18 cellular contexts compared by ENCODE assay signal in the genomic region with DNA sequence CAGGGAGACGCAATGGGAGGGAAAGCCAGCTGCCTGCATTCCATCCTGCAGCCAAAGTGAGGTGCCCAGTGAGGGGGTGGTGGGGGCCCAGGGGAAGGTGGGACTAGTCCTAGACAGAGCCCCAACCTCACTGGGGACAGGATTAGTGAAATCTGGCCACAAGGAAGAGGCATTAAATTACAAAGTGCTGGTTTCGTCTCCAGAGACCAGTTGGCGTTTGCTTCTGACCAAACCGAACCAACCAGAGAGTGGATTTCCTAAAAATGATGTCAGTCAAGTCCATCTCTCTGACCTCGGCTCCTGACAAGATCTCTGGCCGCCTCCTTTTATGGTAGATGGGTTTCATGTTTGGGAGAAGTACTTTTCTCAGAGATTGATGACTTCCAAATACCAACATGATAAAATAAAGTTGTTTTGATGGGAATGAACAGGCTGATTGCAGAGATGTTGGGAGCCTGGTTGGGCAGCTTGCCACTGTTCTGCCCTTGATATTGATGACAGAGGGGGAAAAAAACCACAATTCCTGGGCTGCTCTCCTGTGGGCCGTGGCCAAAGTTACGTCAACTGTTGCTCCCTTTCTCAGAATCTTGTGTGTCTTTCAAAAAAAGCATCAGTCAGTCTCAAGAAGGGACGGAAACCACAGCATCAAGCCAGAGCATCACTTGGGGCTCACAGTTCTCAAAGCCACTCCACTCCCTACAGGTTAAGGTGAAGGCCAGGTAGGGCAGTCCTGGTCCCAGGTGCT. TPM values are rescaled to one million over a fixed set of nuclear protein-coding genes. Genes with fewer than 3 reads are reported as not detected.
DNase-seq lines count a peak whose midpoint lies in the region; ATAC-seq and TF ChIP-seq lines count a peak whose summit lies in the region.
"Had no signal": no experiment of that assay in that cellular context is flagged by ENCODE, and none has a peak within 500 bp of the region (broad histone marks: within the 10 kb centered on the region; RNA-seq: fewer than 3 reads in every experiment).

No MANE protein-coding gene starts in this region.

- intact Hi-C loops in testis (cut with DNase I; ENCODE audit: low total_unique reads) = no loop called here

- 69% methylated on average over 9 of the region's 9 CpGs for whole genome bisulfite sequencing in SK-N-SH (ENCODE audit: low lambda C conversion rate)
- 87 to 89% methylated on average over 9 of the region's 9 CpGs for WGBS in testis, 2 donors

- H3K27me3 Mint-ChIP-seq in GM23338 (ENCODE audit: insufficient read depth, low read depth, poor library complexity) = peaks cover 10% of the 10 kb centered on the region

- no peak overlapping the region for H3K27ac Mint-ChIP-seq in GM23338
- H3K27ac Mint-ChIP-seq: activated T-helper 2 cell treated with anti-CD3 and anti-CD28 coated beads, Interferon-gamma antibody, Interleukin-2, Interleukin-4, amounts not matched to agents 10 μg/mL and 5 μg/mL and 100 μg/mL, durations not matched to agents 14 hours and 24 hours and 36 hours had no signal

- H3K9me3 ChIP-seq in SK-N-SH = no peaks in the 10 kb centered on the region
- no peaks in the 10 kb centered on the region for H3K9me3 ChIP-seq in testis
- H3K9me3 ChIP-seq in MM.1S (replicated peaks; ENCODE audit: insufficient read depth, low read length) = no peaks in the 10 kb centered on the region
- H3K9me3 ChIP-seq: mucosa of descending colon had no signal

- H3K4me1 ChIP-seq in SK-N-SH (ENCODE audit: control insufficient read depth in 1 of 2, insufficient read depth in 2 of 2, low read depth in 1 of 2, low read length in 1 of 2) (no peaks in the 10 kb centered on the region), testis (no peaks in the 10 kb centered on the region), MM.1S (ENCODE audit: low read length) (no peaks in the 10 kb centered on the region), GM23338 (ENCODE audit: insufficient read depth) (no peaks in the 10 kb centered on the region)

- H3K9me2 ChIP-seq in SK-N-SH (no peaks in the 10 kb centered on the region), MM.1S (replicated peaks; ENCODE audit: insufficient read depth, low read length) (no peaks in the 10 kb centered on the region), GM23338 (ENCODE audit: insufficient read depth) (no peaks in the 10 kb centered on the region)

- DNase-seq in SK-N-SH (no peak), astrocyte of the hippocampus (ENCODE audit: low read depth, low spot score) (peak; percentile 85), mesenteric fat pad (ENCODE audit: low spot score) (peak; percentile 53), testis (peak; percentile 1), MM.1S (no peak), GM23338 (ENCODE audit: low spot score) (no peak), hepatic stellate cell (ENCODE audit: low spot score) (no peak)
- DNase-seq: amniotic stem cell, foreskin melanocyte, GDM1, left colon, mucosa of descending colon, NCI-H1930, NCI-H510A treated with DMSO at 0.1 percent for 48 hours, SHP77 had no signal

- H3K4me1 Mint-ChIP-seq in GM23338 = no peaks in the 10 kb centered on the region

- H3K27me3 ChIP-seq in SK-N-SH (ENCODE audit: insufficient read depth) (no peaks in the 10 kb centered on the region), testis (no peaks in the 10 kb centered on the region), MM.1S (replicated peaks; ENCODE audit: insufficient read depth, low read length) (no peaks in the 10 kb centered on the region), GM23338 (ENCODE audit: insufficient read depth) (no peaks in the 10 kb centered on the region)

- TF ChIP-seq EP300 in SK-N-SH (IDR thresholded peaks at IDR 0.05; ENCODE audit: borderline replicate concordance in 1 of 2, low read depth in 1 of 2, low read length in 1 of 2) = no peak

- H3K4me3 Mint-ChIP-seq in GM23338 = no peak overlapping the region

- TF ChIP-seq RAD21 in SK-N-SH (IDR thresholded peaks at IDR 0.05; ENCODE audit: low read length) = no peak

- H3K9me3 Mint-ChIP-seq in GM23338 = no peaks in the 10 kb centered on the region
- H3K9me3 Mint-ChIP-seq: activated T-helper 2 cell treated with anti-CD3 and anti-CD28 coated beads, Interferon-gamma antibody, Interleukin-2, Interleukin-4, amounts not matched to agents 10 μg/mL and 5 μg/mL and 100 μg/mL, durations not matched to agents 14 hours and 24 hours and 36 hours had no signal

- no peaks in the 10 kb centered on the region for H3K79me2 ChIP-seq in SK-N-SH (ENCODE audit: insufficient read depth)
- H3K79me2 ChIP-seq in MM.1S (ENCODE audit: low read length) = no peaks in the 10 kb centered on the region
- H3K79me2 ChIP-seq in GM23338 (replicated peaks; ENCODE audit: insufficient read depth) = no peaks in the 10 kb centered on the region

- CTCF ChIA-PET in SK-N-SH (lab: Yijun Ruan, JAX) = interaction anchor here (0.7 to 1.4 kb wide), 2 partner anchors 147 to 790 kb away, joined by 3 to 4 read pairs; no protein-coding TSS in a partner anchor

- POLR2A ChIA-PET in SK-N-SH (lab: Yijun Ruan, JAX) = no interaction called here

- no peak for ATAC-seq in SK-N-SH treated with all-trans-retinoic acid at 6 μM for 48 hours
- ATAC-seq in GM23338 = no peak
- ATAC-seq: left colon, mucosa of descending colon had no signal

- H3K4me2 ChIP-seq in SK-N-SH (no peak overlapping the region), MM.1S (ENCODE audit: low read depth, low read length) (no peak overlapping the region), GM23338 (no peak overlapping the region)

- H3K36me3 Mint-ChIP-seq in GM23338 (ENCODE audit: low read depth) = no peaks in the 10 kb centered on the region

- no peak overlapping the region for H3K4me3 ChIP-seq in SK-N-SH (ENCODE audit: low read depth in 2 of 2, low read length in 1 of 2)
- H3K4me3 ChIP-seq in testis = no peak overlapping the region
- H3K4me3 ChIP-seq in MM.1S (ENCODE audit: low read length) = no peak overlapping the region
- H3K4me3 ChIP-seq in GM23338 = no peak overlapping the region
- H3K4me3 ChIP-seq: mucosa of descending colon had no signal

- H2AFZ ChIP-seq in SK-N-SH (ENCODE audit: low read depth) (no peak overlapping the region), MM.1S (ENCODE audit: low read length) (no peak overlapping the region), GM23338 (no peak overlapping the region)

- H3F3A ChIP-seq in SK-N-SH (replicated peaks; ENCODE audit: insufficient read depth) (no peaks in the 10 kb centered on the region), MM.1S (ENCODE audit: insufficient read depth, low read length) (no peaks in the 10 kb centered on the region), GM23338 (replicated peaks; ENCODE audit: low read depth) (no peaks in the 10 kb centered on the region)

- TF ChIP-seq CTCF in SK-N-SH (IDR thresholded peaks at IDR 0.05) (no peak), testis (IDR thresholded peaks at IDR 0.05) (no peak), MM.1S (IDR thresholded peaks at IDR 0.05; ENCODE audit: low read length) (no peak), GM23338 (conservative IDR thresholded peaks at IDR 0.05; ENCODE audit: low read depth in 2 of 2) (no peak)

- H3K36me3 ChIP-seq in SK-N-SH (replicated peaks in 1 of 2; ENCODE audit: control insufficient read depth in 1 of 2, insufficient read depth in 2 of 2, low read length in 1 of 2) = no peaks in the 10 kb centered on the region
- no peaks in the 10 kb centered on the region for H3K36me3 ChIP-seq in testis (ENCODE audit: low read depth, missing control alignments)
- H3K36me3 ChIP-seq in MM.1S (replicated peaks; ENCODE audit: insufficient read depth, low read length) = no peaks in the 10 kb centered on the region
- no peaks in the 10 kb centered on the region for H3K36me3 ChIP-seq in GM23338 (ENCODE audit: insufficient read depth)

- H3K27ac ChIP-seq in SK-N-SH (ENCODE audit: low read depth in 2 of 2, low read length in 1 of 2) (no peak overlapping the region), testis (no peak overlapping the region), MM.1S (ENCODE audit: low read length) (no peak overlapping the region), GM23338 (ENCODE audit: low read depth) (no peak overlapping the region)
- H3K27ac ChIP-seq: 22Rv1 had no signal

- H4K20me1 ChIP-seq in SK-N-SH (ENCODE audit: insufficient read depth) = no peaks in the 10 kb centered on the region
- no peaks in the 10 kb centered on the region for H4K20me1 ChIP-seq in MM.1S (ENCODE audit: insufficient read depth, low read length)
- no peaks in the 10 kb centered on the region for H4K20me1 ChIP-seq in GM23338 (replicated peaks; ENCODE audit: insufficient read depth)

- TF ChIP-seq POLR2A in testis (IDR thresholded peaks at IDR 0.05) = no peak

- H3K9ac ChIP-seq in SK-N-SH = no peak overlapping the region
- no peak overlapping the region for H3K9ac ChIP-seq in MM.1S (ENCODE audit: low read length)

TF ChIP-seq in SK-N-SH treated with all-trans-retinoic acid at 6 μM for 48 hours, 23 proteins besides CTCF, POLR2A, EP300 and RAD21 (continues in another document):
- TF ChIP-seq ZFP3 (CRISPR knock-in tag; IDR thresholded peaks at IDR 0.05) = no peak
- no peak for TF ChIP-seq BACH2 (CRISPR knock-in tag; IDR thresholded peaks at IDR 0.05; ENCODE audit: borderline replicate concordance)

TF ChIP-seq in GM23338, 12 proteins besides CTCF, POLR2A, EP300 and RAD21 (continues in another document):
- TF ChIP-seq NANOG (IDR thresholded peaks at IDR 0.05; ENCODE audit: borderline replicate concordance) (no peak), CREB1 (CRISPR knock-in tag; IDR thresholded peaks at IDR 0.05; ENCODE audit: low read depth) (no peak), ZNF114 (CRISPR knock-in tag; IDR thresholded peaks at IDR 0.05) (no peak), POLR2AphosphoS5 (IDR thresholded peaks at IDR 0.05; ENCODE audit: low read depth) (no peak), EZH2 (IDR thresholded peaks at IDR 0.05; ENCODE audit: low read depth, unreplicated experiment) (no peak), EZH2phosphoT487 (IDR thresholded peaks at IDR 0.05; ENCODE audit: unreplicated experiment) (no peak), STAT1 (IDR thresholded peaks at IDR 0.05; ENCODE audit: unreplicated experiment) (no peak)

RNA-seq across cellular contexts. Expression of gene ITGA11, which starts 24.6 kb away (rescaled TPM):
- polyA plus RNA-seq in SK-N-SH (2012; rRNA removed) = 0.49 and 0.52 TPM in 2 replicates
- polyA plus RNA-seq in SK-N-SH (2012; cell fraction: cytosol; rRNA removed) = 0.29 and 0.53 TPM in 2 replicates
- polyA plus RNA-seq in SK-N-SH (2012; cell fraction: nucleus; rRNA removed) = 1.0 and 1.1 TPM in 2 replicates
- 4.5 TPM for total RNA-seq in mesenteric fat pad
- 1 to 10 TPM; 4.3 to 5.6 TPM for total RNA-seq in testis
- polyA plus RNA-seq in testis (ENCODE audit: insufficient read depth, low read depth, low replicate concordance) = 6.6 TPM
- total RNA-seq in GM23338 (2014; rRNA removed; shearing (Covaris generic)) = 0.03 TPM in 1 of 2 replicates, not detected in the other
- 0.14 and 0.40 TPM in 2 replicates for polyA plus RNA-seq in GM23338 (2016; fragmentation: Nextera tagmentation; extraction: Ambion mirVana)

Comparison
In these comparisons a context has a peak if more than half of its experiments do, and no peak if none do; other contexts are left out.
1. DNase-seq: peak in astrocyte of the hippocampus (single experiment), mesenteric fat pad (single experiment) and testis (single experiment); none in SK-N-SH (single experiment), MM.1S (single experiment), GM23338 (single experiment) and hepatic stellate cell (single experiment).